Comparison of ENCODE assay signal across 1 cellular context in genomic region chr1:3856923-3857790, GRCh38.
TF ChIP-seq lines count a peak whose summit lies in the region.

Gene CEP104 (minus strand): TSS chr1:3857211. CDS start chr1:3852407, 4,804 bp downstream.
Gene DFFB (plus strand): TSS chr1:3857476. CDS start chr1:3857604, 128 bp downstream.

TF ChIP-seq in GM12878, 131 proteins besides CTCF, POLR2A, EP300 and RAD21 (continued from another document and continues in another):
- TF ChIP-seq MXI1 (IDR thresholded peaks at IDR 0.05; ENCODE audit: low read depth, low read length): no peak; the same call in none of the 2 replicates
- TF ChIP-seq MTA2 (IDR thresholded peaks at IDR 0.05; ENCODE audit: low read depth): no peak
- TF ChIP-seq RUNX3 (IDR thresholded peaks at IDR 0.05; ENCODE audit: low read length): peak; percentile 20; the same call in 1 of the 2 replicates
- no peak for TF ChIP-seq IKZF2 (IDR thresholded peaks at IDR 0.05)
- no peak for TF ChIP-seq PBX3 (IDR thresholded peaks at IDR 0.05; ENCODE audit: insufficient replicate concordance, low read depth, low read length)
- peak; percentile 5; the same call in 1 of the 2 replicates for TF ChIP-seq ATF3 (IDR thresholded peaks at IDR 0.05; ENCODE audit: borderline replicate concordance, extremely low read depth, low read depth, low read length)
- TF ChIP-seq CBX5 (IDR thresholded peaks at IDR 0.05; ENCODE audit: low read depth): no peak
- no peak for TF ChIP-seq SPI1 (IDR thresholded peaks at IDR 0.05; ENCODE audit: borderline replicate concordance, insufficient read depth, low read depth, low read length)
- TF ChIP-seq BRCA1 (IDR thresholded peaks at IDR 0.05; ENCODE audit: low read depth, low read length): no peak
- no peak for TF ChIP-seq ZNF24 (IDR thresholded peaks at IDR 0.05)
- TF ChIP-seq TCF12 (IDR thresholded peaks at IDR 0.05; ENCODE audit: low read depth, low read length): peak; percentile 62; the same call in 1 of the 2 replicates
- no peak for TF ChIP-seq E2F4 (IDR thresholded peaks at IDR 0.05; ENCODE audit: low read depth, low read length)
- no peak; the same call in 1 of the 2 replicates for TF ChIP-seq RELB (IDR thresholded peaks at IDR 0.05; ENCODE audit: low read depth)
- TF ChIP-seq CREM (IDR thresholded peaks at IDR 0.05; ENCODE audit: low read depth): peak; percentile 78
- no peak; the same call in 1 of the 2 replicates for TF ChIP-seq STAT1 (conservative IDR thresholded peaks at IDR 0.05)
- TF ChIP-seq ZBTB4 (CRISPR knock-in tag; IDR thresholded peaks at IDR 0.05): no peak
- peak; percentile 34; the same call in 1 of the 2 replicates for TF ChIP-seq POLR2AphosphoS5 (IDR thresholded peaks at IDR 0.05; ENCODE audit: low read length)
- no peak for TF ChIP-seq CHD2 (IDR thresholded peaks at IDR 0.05; ENCODE audit: borderline replicate concordance, low read depth, low read length)
- TF ChIP-seq ZBTB11 (CRISPR knock-in tag; IDR thresholded peaks at IDR 0.05): no peak
- TF ChIP-seq NFYA (IDR thresholded peaks at IDR 0.05; ENCODE audit: borderline replicate concordance, low read depth, low read length): no peak
- TF ChIP-seq E2F8 (IDR thresholded peaks at IDR 0.05; ENCODE audit: low read depth, partially characterized antibody): no peak
- TF ChIP-seq ZBED1 (IDR thresholded peaks at IDR 0.05; ENCODE audit: borderline replicate concordance): no peak
- no peak for TF ChIP-seq IRF3 (IDR thresholded peaks at IDR 0.05)
- TF ChIP-seq BACH1 (IDR thresholded peaks at IDR 0.05; ENCODE audit: borderline replicate concordance): 0 out of 2 replicates have a peak, but pooled peaks have one; percentile 51
- TF ChIP-seq LARP7 (IDR thresholded peaks at IDR 0.05): peak; percentile 55; the same call in 1 of the 2 replicates
- no peak for TF ChIP-seq EZH2 (IDR thresholded peaks at IDR 0.05; ENCODE audit: borderline replicate concordance, control insufficient read depth, low read depth, low read length)
- no peak; the same call in 1 of the 2 replicates for TF ChIP-seq USF2 (IDR thresholded peaks at IDR 0.05; ENCODE audit: borderline replicate concordance, low read depth, low read length)
- TF ChIP-seq TCF3 (IDR thresholded peaks at IDR 0.05; ENCODE audit: borderline replicate concordance, insufficient read depth, low read depth, low read length): peak; percentile 70
- TF ChIP-seq BMI1 (IDR thresholded peaks at IDR 0.05; ENCODE audit: borderline replicate concordance): no peak
- peak; percentile 35 for TF ChIP-seq SP1 (IDR thresholded peaks at IDR 0.05; ENCODE audit: low read depth, low read length)
- no peak for TF ChIP-seq SREBF2 (IDR thresholded peaks at IDR 0.05; ENCODE audit: low read length)
- TF ChIP-seq ZNF592 (IDR thresholded peaks at IDR 0.05): no peak
- TF ChIP-seq TAF1 (IDR thresholded peaks at IDR 0.05; ENCODE audit: borderline replicate concordance, low read depth, low read length): no peak
- TF ChIP-seq RELA (IDR thresholded peaks at IDR 0.05; ENCODE audit: borderline replicate concordance, partially characterized antibody): no peak
- TF ChIP-seq ZNF274 (IDR thresholded peaks at IDR 0.05; ENCODE audit: insufficient read depth, insufficient read length): no peak
- 0 out of 2 replicates have a peak, but pooled peaks have one; percentile 23 for TF ChIP-seq RB1 (IDR thresholded peaks at IDR 0.05; ENCODE audit: borderline replicate concordance)
- no peak for TF ChIP-seq CHD1 (IDR thresholded peaks at IDR 0.05; ENCODE audit: low read depth, low read length)
